In the genomic region with DNA sequence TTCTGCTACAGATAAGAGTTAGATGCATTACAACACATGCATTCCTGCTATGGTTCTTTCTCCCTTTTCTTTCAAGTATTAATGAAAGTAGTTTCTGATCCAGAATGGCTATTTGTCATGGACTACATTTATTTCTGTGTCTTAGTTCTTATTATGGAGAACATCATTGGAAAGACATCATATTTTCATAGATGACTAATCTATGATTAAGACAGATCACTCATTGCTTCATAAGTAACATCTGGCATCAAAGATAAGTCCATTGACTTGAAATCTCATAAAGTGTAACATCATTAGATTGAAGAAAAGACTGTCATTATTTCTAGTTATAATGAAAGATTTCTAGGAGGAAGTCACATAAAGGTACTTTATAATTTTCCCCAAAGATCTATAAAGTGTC, we compare ENCODE assay signal across 17 cellular contexts.
"Had no signal": no experiment of that assay in that cellular context is flagged by ENCODE, and none has a peak within 500 bp of the region (broad histone marks: within the 10 kb centered on the region; RNA-seq: fewer than 3 reads in every experiment).

No MANE protein-coding gene starts in this region.

- H3K27me3 ChIP-seq: ovary, right lobe of liver, spleen, tibial artery, upper lobe of right lung, vagina had no signal

- H3K27ac ChIP-seq: coronary artery, ovary, right lobe of liver, spleen, tibial artery, upper lobe of right lung, vagina had no signal

- H3K36me3 ChIP-seq: ovary, right lobe of liver, spleen, tibial artery, upper lobe of right lung, vagina had no signal

- DNase-seq: effector CD4-positive, alpha-beta T cell; endodermal cell; hippocampal formation; natural killer cell; ovary; right lobe of liver; spleen; stimulated activated CD4-positive, alpha-beta T cell treated with anti-CD3 and anti-CD28 coated beads, Interleukin-15, amount 100 ng/mL, for 24 hours; stimulated activated CD4-positive, alpha-beta T cell treated with anti-CD3 and anti-CD28 coated beads, Interleukin-1b, Interleukin-23, amount 100 ng/mL, for 48 hours; stimulated activated CD4-positive, alpha-beta T cell treated with anti-CD3 and anti-CD28 coated beads, Interleukin-4, amount 100 ng/mL, for 24 hours; tibial artery; upper lobe of right lung had no signal

- H3K4me3 ChIP-seq: coronary artery, ovary, right lobe of liver, spleen, tibial artery, upper lobe of right lung, vagina had no signal

- H3K9me3 ChIP-seq: ovary, right lobe of liver, tibial artery, upper lobe of right lung, vagina had no signal

- ATAC-seq: esophagus mucosa; left lobe of liver; natural killer cell; right lobe of liver; stimulated activated memory B cell treated with anti-CD40 and anti-IgM and Interleukin-4, amounts not matched to agents 10 μg/mL and 1 μg/mL and 100 μg/mL, for 72 hours; upper lobe of right lung had no signal

- H3K4me1 ChIP-seq: right lobe of liver, spleen, tibial artery, upper lobe of right lung, vagina had no signal
